Comparison of ENCODE assay signal across 10 cellular contexts in the genomic region with DNA sequence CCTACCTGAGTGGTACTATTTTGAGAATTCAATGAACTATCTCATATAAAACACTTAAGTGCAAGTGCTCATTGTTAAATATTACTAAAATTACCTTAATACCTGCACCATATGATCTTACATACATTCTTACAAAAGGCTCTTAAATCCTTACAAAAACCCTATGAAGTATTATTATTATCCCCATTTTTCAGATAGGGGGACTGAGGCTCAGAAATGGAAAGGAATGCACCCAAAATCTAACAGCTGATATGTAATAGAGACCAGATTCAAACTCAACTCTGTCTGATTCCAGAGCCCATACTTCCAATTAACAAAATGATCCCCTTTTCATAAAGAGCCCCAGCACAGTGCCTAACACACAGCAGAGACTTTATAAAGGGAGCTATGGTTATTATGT. TPM values are rescaled to one million over a fixed set of nuclear protein-coding genes. Genes with fewer than 3 reads are reported as not detected.
A peak's percentile ranks its signal among the peaks of the same experiment; 100 is the strongest.
DNase-seq lines count a peak whose midpoint lies in the region; ATAC-seq and TF ChIP-seq lines count a peak whose summit lies in the region.
"Had no signal": no experiment of that assay in that cellular context is flagged by ENCODE, and none has a peak within 500 bp of the region (broad histone marks: within the 10 kb centered on the region; RNA-seq: fewer than 3 reads in every experiment).

No MANE protein-coding gene starts in this region.

- H3K9ac ChIP-seq in HCT116 (ENCODE audit: low read length), result peak overlapping the region; percentile 60
- no peak overlapping the region for H3K9ac ChIP-seq in smooth muscle cell (ENCODE audit: low read depth)

- H3K4me1 ChIP-seq in HCT116 (ENCODE audit: control insufficient read depth in 1 of 2, insufficient read depth in 2 of 2, low read length in 2 of 2) (peaks cover 83 to 97% of the 10 kb centered on the region in 2 experiments), hepatocyte (ENCODE audit: insufficient read depth) (peaks cover 44% of the 10 kb centered on the region), smooth muscle cell (ENCODE audit: low read depth) (no peaks in the 10 kb centered on the region)

- H3K36me3 ChIP-seq in HCT116 (ENCODE audit: control insufficient read depth in 1 of 2, insufficient read depth in 2 of 2, low read length in 2 of 2) (peaks cover 8 to 57% of the 10 kb centered on the region in 2 experiments), hepatocyte (replicated peaks; ENCODE audit: insufficient read depth, low read depth) (peaks cover 5% of the 10 kb centered on the region), smooth muscle cell (ENCODE audit: low read depth) (no peaks in the 10 kb centered on the region)

- TF ChIP-seq RAD21 in HCT116 (IDR thresholded peaks at IDR 0.05; ENCODE audit: low read depth), result no peak

- peaks cover 57 to 66% (median 59%) of the 10 kb centered on the region in 3 donors for H3K4me1 Mint-ChIP-seq in T-cell

- peak overlapping the region; percentile 69 for H3K4me2 ChIP-seq in HCT116 (ENCODE audit: low read length)
- peak overlapping the region; percentile 45 for H3K4me2 ChIP-seq in hepatocyte
- H3K4me2 ChIP-seq in smooth muscle cell, result no peak overlapping the region

- H3K4me3 ChIP-seq in HCT116 (replicated peaks in 1 of 2; ENCODE audit: low read depth in 1 of 2, low read length in 2 of 2) (peak overlapping the region in 1 of 2 experiments; percentile 26; a peak in 1 of 4 replicates), hepatocyte (no peak overlapping the region), smooth muscle cell (no peak overlapping the region)

- H2AFZ ChIP-seq in HCT116 (ENCODE audit: low read depth, low read length, poor library complexity, severe bottlenecking) (no peak overlapping the region), hepatocyte (no peak overlapping the region), smooth muscle cell (ENCODE audit: low read depth) (no peak overlapping the region)

- POLR2A ChIA-PET in HCT116 (lab: Charles Lee), result interaction anchor here (0.8 to 4.2 kb wide), 11 partner anchors 9 to 132 kb away, joined by 3 to 40 read pairs (median 5); a partner anchor contains a TSS
- POLR2A ChIA-PET in T-cell (lab: Charles Lee), result no interaction called here

- no peaks in the 10 kb centered on the region for H3K27me3 ChIP-seq in HCT116 (ENCODE audit: insufficient read depth, low read length)
- H3K27me3 ChIP-seq in hepatocyte, result no peaks in the 10 kb centered on the region
- no peaks in the 10 kb centered on the region for H3K27me3 ChIP-seq in smooth muscle cell (ENCODE audit: low read depth)

- H3K9me3 Mint-ChIP-seq in T-cell, result no peaks in the 10 kb centered on the region

- H3K79me2 ChIP-seq in HCT116 (ENCODE audit: insufficient read depth, low read length) (peaks cover 99% of the 10 kb centered on the region), hepatocyte (peaks cover 91% of the 10 kb centered on the region), smooth muscle cell (ENCODE audit: low read depth) (peaks cover 61% of the 10 kb centered on the region)

- ATAC-seq in HCT116 (no peak), T-cell (replicated peaks in 1 of 4) (no peak)

- no TSS peak for BruUV-seq in HCT116 (replicated peaks; lab: Mats Ljungman, UMichigan)

- no peaks in the 10 kb centered on the region for H3K27me3 Mint-ChIP-seq in T-cell

- CTCF ChIA-PET in HCT116 (lab: Charles Lee), result interaction anchor here (1.2 to 2.5 kb wide), 4 partner anchors 8 to 71 kb away, joined by 3 to 18 read pairs (median 6); no protein-coding TSS in a partner anchor
- CTCF ChIA-PET in T-cell (lab: Charles Lee), result interaction anchor here in 1 of 2 donors (0.9 to 2.3 kb wide), 2 partner anchors 12 to 19 kb away, joined by 4 to 10 read pairs; no protein-coding TSS in a partner anchor

- H3F3A ChIP-seq in smooth muscle cell (ENCODE audit: low read depth), result no peaks in the 10 kb centered on the region

- H3K9me2 ChIP-seq in HCT116 (ENCODE audit: insufficient read depth) (no peaks in the 10 kb centered on the region), hepatocyte (replicated peaks; ENCODE audit: insufficient read depth) (no peaks in the 10 kb centered on the region)

- no peak for TF ChIP-seq POLR2A in HCT116 (IDR thresholded peaks at IDR 0.05; ENCODE audit: borderline replicate concordance, extremely low read depth, insufficient read depth, insufficient read length)

- no peaks in the 10 kb centered on the region for H3K9me3 ChIP-seq in HCT116 (ENCODE audit: control insufficient read depth in 1 of 2, insufficient read depth in 1 of 2, low read depth in 1 of 2, low read length in 2 of 2)
- H3K9me3 ChIP-seq in hepatocyte (ENCODE audit: low read depth), result no peaks in the 10 kb centered on the region
- no peaks in the 10 kb centered on the region for H3K9me3 ChIP-seq in smooth muscle cell (replicated peaks; ENCODE audit: low read depth)

- H3K27ac Mint-ChIP-seq in T-cell, result peak overlapping the region; percentile 0 to 22

- peaks cover 39% of the 10 kb centered on the region for H3K36me3 Mint-ChIP-seq in T-cell

- intact Hi-C loops in HCT116 (cut with micrococcal nuclease), result no loop called here

- H3K4me3 Mint-ChIP-seq in T-cell, result no peak overlapping the region

- H3K27ac ChIP-seq in HCT116 (ENCODE audit: low read depth, low read length) (peak overlapping the region; percentile 94), hepatocyte (peak overlapping the region; percentile 99), smooth muscle cell (ENCODE audit: low read depth) (peak overlapping the region; percentile 75)

- RAD21 ChIA-PET in HCT116 (lab: Charles Lee; ENCODE audit: low non-redundant PET in 1 of 2, low total read pairs in 2 of 2, uncharacterized antibody in 2 of 2, unreplicated experiment in 2 of 2), result interaction anchor here (1.0 kb wide), 2 partner anchors 18 to 19 kb away, joined by 3 to 4 read pairs; no protein-coding TSS in a partner anchor

- H4K20me1 ChIP-seq in HCT116 (ENCODE audit: insufficient read depth) (no peaks in the 10 kb centered on the region), hepatocyte (ENCODE audit: insufficient read depth, poor library complexity, severe bottlenecking) (no peaks in the 10 kb centered on the region), smooth muscle cell (ENCODE audit: low read depth) (no peaks in the 10 kb centered on the region)

- TF ChIP-seq CTCF in HCT116 (IDR thresholded peaks at IDR 0.05 in 2 of 3, conservative IDR thresholded peaks at IDR 0.05 in 1 of 3; ENCODE audit: borderline replicate concordance in 1 of 3, insufficient read depth in 1 of 3, low read depth in 2 of 3, low read length in 2 of 3) (no peak), hepatocyte (IDR thresholded peaks at IDR 0.05; ENCODE audit: poor library complexity) (no peak), smooth muscle cell (IDR thresholded peaks at IDR 0.05; ENCODE audit: borderline replicate concordance, insufficient read depth, poor library complexity, severe bottlenecking) (no peak)

- no peak for DNase-seq in HCT116 (ENCODE audit: low read depth, low spot score)
- DNase-seq in T-cell, result no peak
- no peak for DNase-seq in hepatocyte (ENCODE audit: low spot score)
- DNase-seq in smooth muscle cell (lab: John Stamatoyannopoulos, UW; ENCODE audit: unreplicated experiment), result no peak
- no peak for DNase-seq in medulla oblongata (ENCODE audit: extremely low spot score)
- DNase-seq in ecto neural progenitor cell (ENCODE audit: low spot score), result no peak
- DNase-seq in NCI-H524 (lab: John Stamatoyannopoulos, UW), result no peak
- DNase-seq in mucosa of gallbladder (ENCODE audit: low spot score), result no peak
- DNase-seq: anterior cingulate cortex, DMS79 had no signal

TF ChIP-seq in HCT116, 20 proteins besides CTCF, POLR2A, EP300 and RAD21:
- TF ChIP-seq CBX3 (IDR thresholded peaks at IDR 0.05; ENCODE audit: low read depth), result no peak
- no peak for TF ChIP-seq EZH2 (IDR thresholded peaks at IDR 0.05)
- no peak for TF ChIP-seq POLR2AphosphoS5 (IDR thresholded peaks at IDR 0.05; ENCODE audit: low read depth, low read length)
- TF ChIP-seq JUND (IDR thresholded peaks at IDR 0.05), result no peak
- TF ChIP-seq SRF (IDR thresholded peaks at IDR 0.05; ENCODE audit: low read depth), result 0 out of 2 replicates have a peak, but pooled peaks have one; percentile 17
- no peak for TF ChIP-seq YY1 (IDR thresholded peaks at IDR 0.05; ENCODE audit: extremely low read depth, insufficient replicate concordance, low read depth, low read length)
- TF ChIP-seq EZH2phosphoT487 (IDR thresholded peaks at IDR 0.05; ENCODE audit: borderline replicate concordance), result no peak
- TF ChIP-seq FOSL1 (IDR thresholded peaks at IDR 0.05; ENCODE audit: low read depth), result no peak
- 0 out of 2 replicates have a peak, but pooled peaks have one; percentile 8 for TF ChIP-seq SIN3A (IDR thresholded peaks at IDR 0.05; ENCODE audit: low read depth)
- no peak for TF ChIP-seq EGR1 (IDR thresholded peaks at IDR 0.05; ENCODE audit: low read depth)
- TF ChIP-seq, protein P1, sequence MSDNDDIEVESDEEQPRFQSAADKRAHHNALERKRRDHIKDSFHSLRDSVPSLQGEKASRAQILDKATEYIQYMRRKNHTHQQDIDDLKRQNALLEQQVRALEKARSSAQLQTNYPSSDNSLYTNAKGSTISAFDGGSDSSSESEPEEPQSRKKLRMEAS (IDR thresholded peaks at IDR 0.05), result no peak
- no peak for TF ChIP-seq TCF7L2 (IDR thresholded peaks at IDR 0.05; ENCODE audit: borderline replicate concordance, extremely low read depth, insufficient read depth, insufficient read length)

RNA-seq across cellular contexts. Expression of a gene that starts 17.5 kb away (rescaled TPM):
- total RNA-seq in HCT116 (2021; ENCODE audit: unreplicated experiment), result 226 TPM
- 186 and 209 TPM in 2 replicates for polyA plus RNA-seq in HCT116 (2012)
- total RNA-seq in T-cell, result 10 to 100 TPM; 26.6 to 33.8 (median 27.7) TPM
- 139 and 145 TPM in 2 replicates for total RNA-seq in hepatocyte
- 104 and 108 TPM in 2 replicates for polyA plus RNA-seq in hepatocyte
- total RNA-seq in smooth muscle cell, result 35.5 and 47.0 TPM in 2 replicates
- polyA plus RNA-seq in smooth muscle cell, result 24.8 and 41.1 TPM in 2 replicates
- total RNA-seq in mucosa of gallbladder, result 191 TPM

RNA-seq across cellular contexts. Expression of a gene that starts 33.9 kb away (rescaled TPM):
- 163 TPM for total RNA-seq in HCT116 (2021; ENCODE audit: unreplicated experiment)
- polyA plus RNA-seq in HCT116 (2012), result 94.9 and 129 TPM in 2 replicates
- total RNA-seq in T-cell, result 1 to 10 TPM in 4 of 5 donors, under 1 TPM in 1; 0.99 to 3.0 (median 1.4) TPM
- total RNA-seq in hepatocyte, result 22.9 and 23.9 TPM in 2 replicates
- polyA plus RNA-seq in hepatocyte, result 16.3 and 18.5 TPM in 2 replicates
- total RNA-seq in smooth muscle cell, result 24.5 and 28.3 TPM in 2 replicates
- polyA plus RNA-seq in smooth muscle cell, result 18.7 and 21.7 TPM in 2 replicates
- total RNA-seq in mucosa of gallbladder, result 2.6 TPM
